Comparison of ENCODE assay signal across 11 cellular contexts in genomic region chr17:19076398-19077192, GRCh38. TPM values are rescaled to one million over a fixed set of nuclear protein-coding genes. Genes with fewer than 3 reads are reported as not detected.
DNase-seq lines count a peak whose midpoint lies in the region; ATAC-seq and TF ChIP-seq lines count a peak whose summit lies in the region.
"Not testable (repeated sequence)": the region's sequence is repeated elsewhere in the genome, so short reads cannot be mapped to it uniquely, and the experiment has no call there.
"Had no signal": no experiment of that assay in that cellular context is flagged by ENCODE, and none has a peak within 500 bp of the region (broad histone marks: within the 10 kb centered on the region; RNA-seq: fewer than 3 reads in every experiment).

No MANE protein-coding gene starts in this region.

- not testable (repeated sequence) for H3K27ac ChIP-seq in GM23338 (ENCODE audit: low read depth); prostate gland

- intact Hi-C loops in CD14-positive monocyte (cut with micrococcal nuclease); prostate gland (cut with DNase I): not testable (repeated sequence)

- not testable (repeated sequence) for H3K9me3 ChIP-seq in prostate gland

- H3K4me2 ChIP-seq in GM23338 = not testable (repeated sequence)

- H3K27me3 ChIP-seq in GM23338 (ENCODE audit: insufficient read depth); prostate gland (replicated peaks; ENCODE audit: insufficient read depth): not testable (repeated sequence)

- not testable (repeated sequence) for H2AFZ ChIP-seq in GM23338

- H3K4me3 Mint-ChIP-seq in CD14-positive monocyte; GM23338; central memory CD8-positive, alpha-beta T cell: not testable (repeated sequence)

- peak; percentile 47 for DNase-seq in CD14-positive monocyte (ENCODE audit: low spot score)
- DNase-seq in GM23338 (ENCODE audit: low spot score); central memory CD8-positive, alpha-beta T cell (ENCODE audit: low spot score in 2 of 2): not testable (repeated sequence)
- peak in 4 of 5 donors; percentile 6 to 41 (median 19) for DNase-seq in T-helper 1 cell
- peak; percentile 53 for DNase-seq in activated CD8-positive, alpha-beta memory T cell treated with anti-CD3 and anti-CD28 coated beads, Interleukin-2, amount 50 U/mL, for 48 hours
- peak; percentile 44 for DNase-seq in left lobe of liver (ENCODE audit: low spot score)
- peak; percentile 30 for DNase-seq in prostate gland (ENCODE audit: low spot score)
- peak; percentile 4 for DNase-seq in stimulated activated naive CD8-positive, alpha-beta T cell treated with anti-CD3 and anti-CD28 coated beads, Interleukin-15, Interleukin-2, amounts not matched to agents 100 U/mL and 50 U/mL, for 24 hours

- not testable (repeated sequence) for H3K9me3 Mint-ChIP-seq in CD14-positive monocyte; GM23338; central memory CD8-positive, alpha-beta T cell

- TF ChIP-seq CTCF in CD14-positive monocyte (IDR thresholded peaks at IDR 0.05) (peak; percentile 8), GM23338 (conservative IDR thresholded peaks at IDR 0.05; ENCODE audit: low read depth in 2 of 2) (peak in 1 of 2 experiments; percentile 27; a peak in 1 of 4 replicates)
- TF ChIP-seq CTCF in prostate gland (IDR thresholded peaks at IDR 0.05) = not testable (repeated sequence)

- not testable (repeated sequence) for H3K36me3 ChIP-seq in GM23338 (ENCODE audit: insufficient read depth); prostate gland

- TF ChIP-seq POLR2A in prostate gland (IDR thresholded peaks at IDR 0.05) = not testable (repeated sequence)

- WGBS in prostate gland = 48% methylated on average over 10 of the region's 31 CpGs

- not testable (repeated sequence) for H3K4me1 ChIP-seq in GM23338 (ENCODE audit: insufficient read depth); prostate gland (replicated peaks)

- H3K4me3 ChIP-seq in GM23338, prostate gland: not testable (repeated sequence)

- not testable (repeated sequence) for H3K36me3 Mint-ChIP-seq in CD14-positive monocyte; GM23338 (ENCODE audit: low read depth); central memory CD8-positive, alpha-beta T cell (ENCODE audit: insufficient read depth)

- not testable (repeated sequence) for H3K4me1 Mint-ChIP-seq in CD14-positive monocyte; GM23338; central memory CD8-positive, alpha-beta T cell

- H3K79me2 ChIP-seq in GM23338 (replicated peaks; ENCODE audit: insufficient read depth) = not testable (repeated sequence)

- ATAC-seq in GM23338 (peak; percentile 98), left lobe of liver (peak; percentile 99)
- peak; percentile 97 for ATAC-seq in central memory CD8-positive, alpha-beta T cell (replicated peaks; ENCODE audit: extremely low read depth, poor library complexity, severe bottlenecking)
- peak; percentile 92 for ATAC-seq in stimulated activated naive CD8-positive, alpha-beta T cell treated with anti-CD3 and anti-CD28 coated beads, Interleukin-15, Interleukin-2, amounts not matched to agents 100 U/mL and 50 U/mL, for 24 hours

- not testable (repeated sequence) for H3K27me3 Mint-ChIP-seq in CD14-positive monocyte (ENCODE audit: low read depth in 3 of 3); GM23338 (ENCODE audit: insufficient read depth, low read depth, poor library complexity); central memory CD8-positive, alpha-beta T cell

- not testable (repeated sequence) for H4K20me1 ChIP-seq in GM23338 (replicated peaks; ENCODE audit: insufficient read depth)

- H3F3A ChIP-seq in GM23338 (replicated peaks; ENCODE audit: low read depth) = not testable (repeated sequence)

- not testable (repeated sequence) for H3K9me2 ChIP-seq in GM23338 (ENCODE audit: insufficient read depth)

- H3K27ac Mint-ChIP-seq in CD14-positive monocyte; GM23338; central memory CD8-positive, alpha-beta T cell (ENCODE audit: low read depth): not testable (repeated sequence)

RNA-seq across cellular contexts. Expression of gene GRAP, which starts 29.8 kb away (rescaled TPM):
- polyA plus RNA-seq in CD14-positive monocyte (1 to 10 TPM; 3.9 to 4.5 TPM), GM23338 (2016; fragmentation: Nextera tagmentation; extraction: Ambion mirVana) (0.47 TPM in 1 of 2 replicates, not detected in the other)
- 0.24 and 0.27 TPM in 2 replicates for total RNA-seq in GM23338 (2014; rRNA removed; shearing (Covaris generic))
- total RNA-seq in left lobe of liver (4.0 TPM), prostate gland (10 to 100 TPM in 1 of 2 donors, under 1 TPM in 1; 0.27 to 11.1 TPM)
- total RNA-seq: mammary epithelial cell had no signal
- polyA plus RNA-seq: mammary epithelial cell had no signal

RNA-seq across cellular contexts. Expression of gene GRAPL, which starts 50.8 kb away (rescaled TPM):
- polyA plus RNA-seq in CD14-positive monocyte (under 1 TPM in 1 of 2 donors, not detected in 1; 0.56 TPM), GM23338 (2016; fragmentation: Nextera tagmentation; extraction: Ambion mirVana) (not detected in 2 replicates)
- total RNA-seq in GM23338 (2014; rRNA removed; shearing (Covaris generic)) = 0.28 TPM in 1 of 2 replicates, not detected in the other
- total RNA-seq in left lobe of liver (3.0 TPM), prostate gland (1 to 10 TPM in 1 of 2 donors, not detected in 1; 4.3 TPM)
- total RNA-seq: A673, mammary epithelial cell, occipital lobe had no signal
- polyA plus RNA-seq: mammary epithelial cell had no signal
